ENCODE assay signal across 1 cellular context in the genomic region with DNA sequence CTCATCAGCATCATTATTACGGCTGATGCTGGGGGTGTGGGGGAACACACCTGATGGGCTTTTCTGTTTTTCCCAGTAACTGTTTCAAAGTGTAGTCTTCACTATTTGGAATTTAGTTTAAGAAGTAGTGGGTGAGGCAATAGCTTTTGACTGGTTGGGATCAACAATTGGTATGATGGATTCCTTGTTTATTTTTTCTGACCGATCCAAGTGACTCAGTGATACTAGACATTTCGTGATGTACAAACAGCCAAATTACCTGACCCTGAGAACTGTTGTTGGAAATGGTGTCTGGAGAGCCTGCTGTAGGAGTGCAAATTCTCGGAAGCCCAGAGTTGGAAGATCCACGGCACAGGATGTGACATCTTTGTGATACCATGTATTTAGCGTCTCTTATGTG.
TF ChIP-seq lines count a peak whose summit lies in the region.

No MANE protein-coding gene starts in this region.

TF ChIP-seq in endothelial cell of umbilical vein, 7 proteins besides CTCF, POLR2A, EP300 and RAD21 (continued from another document):
- no peak for TF ChIP-seq MAX (IDR thresholded peaks at IDR 0.05; ENCODE audit: insufficient read depth, insufficient read length)
- TF ChIP-seq GATA2 (IDR thresholded peaks at IDR 0.05; ENCODE audit: insufficient read depth, insufficient read length, low read depth, low read length), result no peak
- no peak for TF ChIP-seq MYC (IDR thresholded peaks at IDR 0.05; ENCODE audit: low read depth, low read length)
